Comparison of ENCODE assay signal across 14 cellular contexts in genomic region chr12:480831-481230, GRCh38. TPM values are rescaled to one million over a fixed set of nuclear protein-coding genes. Genes with fewer than 3 reads are reported as not detected.
A peak's percentile ranks its signal among the peaks of the same experiment; 100 is the strongest.
DNase-seq lines count a peak whose midpoint lies in the region; ATAC-seq, FAIRE-seq and TF ChIP-seq lines count a peak whose summit lies in the region.
"Had no signal": no experiment of that assay in that cellular context is flagged by ENCODE, and none has a peak within 500 bp of the region (broad histone marks: within the 10 kb centered on the region; RNA-seq: fewer than 3 reads in every experiment).

No MANE protein-coding gene starts in this region.

- peak; percentile 36 for ATAC-seq in HepG2
- no peak for ATAC-seq in HG03175 (IDR thresholded peaks at IDR 0.05; ENCODE audit: unreplicated experiment)
- no peak for ATAC-seq in GM21576 (IDR thresholded peaks at IDR 0.05; ENCODE audit: unreplicated experiment)

- peak; percentile 44 for DNase-seq in LHCN-M2 (ENCODE audit: low read depth)
- peak; percentile 18 to 75 for DNase-seq in cardiac fibroblast (ENCODE audit: low read depth in 2 of 2)
- no peak for DNase-seq in HepG2 (ENCODE audit: low spot score)
- no peak for DNase-seq in stomach
- no peak for DNase-seq in HFFc6
- DNase-seq in NCI-H2107 (lab: John Stamatoyannopoulos, UW), result no peak
- DNase-seq: GOT3, naive B cell, NCI-H2171 had no signal

- H3K4me2 ChIP-seq in HepG2 (ENCODE audit: low read depth, low read length), result peak overlapping the region; percentile 13
- H3K4me2 ChIP-seq: KMS-11 had no signal

- H3K27ac ChIP-seq in HepG2 (ENCODE audit: extremely low read length, insufficient read depth, low read length) (no peak overlapping the region), stomach (peak overlapping the region; percentile 38 to 65 (median 49))
- H3K27ac ChIP-seq: KMS-11, VCaP had no signal

- no peak for TF ChIP-seq CTCF in cardiac fibroblast (IDR thresholded peaks at IDR 0.05; ENCODE audit: low read depth, low read length)
- TF ChIP-seq CTCF in HepG2 (CRISPR knock-in tag; IDR thresholded peaks at IDR 0.05), result no peak
- no peak for TF ChIP-seq CTCF in stomach (IDR thresholded peaks at IDR 0.05)
- no peak for TF ChIP-seq CTCF in HFFc6 (IDR thresholded peaks at IDR 0.05)

- H3K36me3 Mint-ChIP-seq in HFFc6 (ENCODE audit: low read depth), result no peaks in the 10 kb centered on the region
- H3K36me3 Mint-ChIP-seq: brain, naive B cell had no signal

- no peak for TF ChIP-seq POLR2A in HepG2 (IDR thresholded peaks at IDR 0.05; ENCODE audit: insufficient read depth in 1 of 2, low read depth in 2 of 2, low read length in 2 of 2)
- TF ChIP-seq POLR2A in stomach (IDR thresholded peaks at IDR 0.05), result no peak

- no peaks in the 10 kb centered on the region for H3K36me3 ChIP-seq in HepG2 (replicated peaks in 1 of 2; ENCODE audit: control insufficient read depth in 1 of 2, insufficient read depth in 2 of 2, low read length in 2 of 2)
- no peaks in the 10 kb centered on the region for H3K36me3 ChIP-seq in stomach

- no peak overlapping the region for H2AFZ ChIP-seq in HepG2 (ENCODE audit: low read length)

- no peak overlapping the region for H3K4me3 Mint-ChIP-seq in HFFc6
- H3K4me3 Mint-ChIP-seq: brain, naive B cell had no signal

- H3K4me1 ChIP-seq in HepG2 (ENCODE audit: insufficient read depth, low read length) (peaks cover 14% of the 10 kb centered on the region), stomach (peaks cover 16 to 50% (median 22%) of the 10 kb centered on the region in 4 donors)

- no peaks in the 10 kb centered on the region for H3K27me3 ChIP-seq in HepG2 (ENCODE audit: control insufficient read depth in 1 of 2, insufficient read depth in 2 of 2, low read length in 2 of 2)
- H3K27me3 ChIP-seq in stomach, result no peaks in the 10 kb centered on the region

- no peaks in the 10 kb centered on the region for H4K20me1 ChIP-seq in HepG2 (ENCODE audit: insufficient read depth, low read length)

- TF ChIP-seq EP300 in HepG2 (IDR thresholded peaks at IDR 0.05; ENCODE audit: low read depth in 2 of 2, low read length in 2 of 2) (no peak), HepG2 (CRISPR knock-in tag; IDR thresholded peaks at IDR 0.05; ENCODE audit: borderline replicate concordance) (no peak), stomach (IDR thresholded peaks at IDR 0.05) (no peak)

- no peaks in the 10 kb centered on the region for H3K4me1 Mint-ChIP-seq in HFFc6 (ENCODE audit: low read depth)
- H3K4me1 Mint-ChIP-seq: naive B cell had no signal

- no TSS peak for BruUV-seq in HepG2 (replicated peaks; lab: Mats Ljungman, UMichigan)

- no peak for FAIRE-seq in HepG2 (lab: Jason Lieb, UNC)

- H3K4me3 ChIP-seq in cardiac fibroblast (replicated peaks in 1 of 2; ENCODE audit: low read depth in 2 of 2, low read length in 2 of 2) (no peak overlapping the region), HepG2 (replicated peaks in 1 of 3; ENCODE audit: insufficient read depth in 1 of 3, low read depth in 2 of 3, low read length in 3 of 3) (no peak overlapping the region), stomach (no peak overlapping the region)

- H3K9me3 ChIP-seq in HepG2 (ENCODE audit: low read length), result no peaks in the 10 kb centered on the region
- H3K9me3 ChIP-seq in stomach, result no peaks in the 10 kb centered on the region

- H3K27ac Mint-ChIP-seq in HFFc6, result no peak overlapping the region
- H3K27ac Mint-ChIP-seq: naive B cell had no signal

- no peak overlapping the region for H3K9ac ChIP-seq in HepG2 (ENCODE audit: insufficient read depth, low read depth, low read length)
- H3K9ac ChIP-seq: KMS-11 had no signal

- no peak for TF ChIP-seq RAD21 in HepG2 (CRISPR knock-in tag; IDR thresholded peaks at IDR 0.05)

- WGBS in HepG2 (ENCODE audit: low lambda C conversion rate), result 43% methylated on average over 2 of the region's 4 CpGs
- whole genome bisulfite sequencing in stomach, 5 donors, result 31 to 69% (median 51%) methylated on average over 4 of the region's 4 CpGs

- peaks cover 40% of the 10 kb centered on the region for H3K27me3 Mint-ChIP-seq in HFFc6 (ENCODE audit: insufficient read depth)

- H3K9me3 Mint-ChIP-seq in HFFc6, result no peaks in the 10 kb centered on the region
- H3K9me3 Mint-ChIP-seq: naive B cell had no signal

- CTCF ChIA-PET in HepG2 (lab: Yijun Ruan, JAX; ENCODE audit: low intra/inter-chr PET ratio, low total read pairs), result no interaction called here

- in situ Hi-C loops in HepG2 (cut with HindIII; ENCODE audit: extremely low pct_ligation_motif_present, low pct_unique_long_range_greater_than_20kb), result no loop called here

- POLR2A ChIA-PET in HepG2 (lab: Yijun Ruan, JAX), result no interaction called here

- no peaks in the 10 kb centered on the region for H3K79me2 ChIP-seq in HepG2 (ENCODE audit: insufficient read depth, low read length)

- intact Hi-C loops in HepG2 (cut with micrococcal nuclease; ENCODE audit: unreplicated experiment), result no loop called here
- intact Hi-C loops in stomach (cut with DNase I; ENCODE audit: low total_unique reads), result no loop called here

TF ChIP-seq in HepG2, 621 proteins besides CTCF, POLR2A, EP300 and RAD21 (continues in another document):
- TF ChIP-seq HOMEZ (CRISPR knock-in tag; IDR thresholded peaks at IDR 0.05; ENCODE audit: low read depth), result no peak
- TF ChIP-seq LCORL (IDR thresholded peaks at IDR 0.05), result no peak
- TF ChIP-seq LCORL (CRISPR knock-in tag; IDR thresholded peaks at IDR 0.05), result no peak
- TF ChIP-seq NCOR1 (IDR thresholded peaks at IDR 0.05; ENCODE audit: borderline replicate concordance, low read length), result no peak
- TF ChIP-seq POLR2AphosphoS2 (IDR thresholded peaks at IDR 0.05; ENCODE audit: low read depth, low read length), result no peak
- no peak for TF ChIP-seq ZKSCAN1 (IDR thresholded peaks at IDR 0.05; ENCODE audit: low read length)
- TF ChIP-seq ZNF33B (CRISPR knock-in tag; IDR thresholded peaks at IDR 0.05), result no peak
- TF ChIP-seq FOXA3 (CRISPR knock-in tag; IDR thresholded peaks at IDR 0.05), result no peak
- TF ChIP-seq CAMTA2 (CRISPR knock-in tag; IDR thresholded peaks at IDR 0.05; ENCODE audit: borderline replicate concordance), result no peak
- no peak for TF ChIP-seq ZNF850 (CRISPR knock-in tag; conservative IDR thresholded peaks at IDR 0.05)

RNA-seq across cellular contexts. Expression of gene B4GALNT3, which starts 21.1 kb away (rescaled TPM):
- 0.06 and 0.19 TPM in 2 replicates for total RNA-seq in LHCN-M2 (2014; rRNA removed)
- 0.38 TPM for polyA plus RNA-seq in LHCN-M2 (2012)
- 2.9 and 4.4 TPM in 2 replicates for total RNA-seq in HepG2 (2016; rRNA removed; fragmentation: Illumina TruSeq; extraction: Trizol)
- total RNA-seq in HepG2 (2016; cell fraction: cytosol; rRNA removed; fragmentation: Illumina TruSeq; extraction: Trizol; ENCODE audit: low read depth), result 0.71 TPM in 2 replicates
- total RNA-seq in HepG2 (2016; cell fraction: insoluble cytoplasmic fraction; rRNA removed; fragmentation: Illumina TruSeq; extraction: Trizol), result 1.5 and 4.8 TPM in 2 replicates
- 1.5 and 1.9 TPM in 2 replicates for total RNA-seq in HepG2 (2016; cell fraction: membrane; rRNA removed; fragmentation: Illumina TruSeq; extraction: Trizol)
- 2.9 and 4.5 TPM in 2 replicates for total RNA-seq in HepG2 (2016; cell fraction: nucleus; rRNA removed; fragmentation: Illumina TruSeq; extraction: Trizol)
- 3.2 and 3.3 TPM in 2 replicates for polyA plus RNA-seq in HepG2 (2011; rRNA removed)
- polyA plus RNA-seq in HepG2 (2011; cell fraction: cytosol; rRNA removed), result 1.4 and 1.6 TPM in 2 replicates
- 3.7 and 4.2 TPM in 2 replicates for polyA plus RNA-seq in HepG2 (2011; cell fraction: nucleus; rRNA removed)
- polyA plus RNA-seq in HepG2 (2012), result 1.1 and 1.3 TPM in 2 replicates
- 0.20 and 0.24 TPM in 2 replicates for polyA plus RNA-seq in HepG2 (2016; cell fraction: cytosol; fragmentation: Illumina TruSeq; extraction: Trizol; ENCODE audit: low read depth)
- 2.4 and 3.2 TPM in 2 replicates for polyA plus RNA-seq in HepG2 (2016; cell fraction: insoluble cytoplasmic fraction; fragmentation: Illumina TruSeq; extraction: Trizol; ENCODE audit: low read depth)
- 1.0 and 1.1 TPM in 2 replicates for polyA plus RNA-seq in HepG2 (2016; cell fraction: membrane; fragmentation: Illumina TruSeq; extraction: Trizol; ENCODE audit: low read depth)
- 10.8 TPM in 2 replicates for polyA plus RNA-seq in HepG2 (2016; cell fraction: nucleus; fragmentation: Illumina TruSeq; extraction: Trizol; ENCODE audit: insufficient read depth, low read depth)
- polyA minus RNA-seq in HepG2 (2011; rRNA and poly(A)+ RNA removed; ENCODE audit: low replicate concordance), result 2.2 TPM in 1 of 2 replicates, not detected in the other
- polyA minus RNA-seq in HepG2 (2011; cell fraction: cytosol; rRNA and poly(A)+ RNA removed), result 0.53 and 0.99 TPM in 2 replicates
- polyA minus RNA-seq in HepG2 (2011; cell fraction: nucleus; rRNA and poly(A)+ RNA removed), result 1.2 and 2.9 TPM in 2 replicates
- 100 to 1,000 TPM in 3 of 5 donors, 10 to 100 TPM in 2; 63.2 to 332 (median 246) TPM for total RNA-seq in stomach
- polyA plus RNA-seq in stomach, result 10 to 100 TPM; 20.8 to 42.2 (median 37.7) TPM
- not detected for total RNA-seq in HFFc6 (2021; fragmentation: NEBNext Ultra II Directional; extraction: Animal tissue kit (Norgen Biotek cat#: 25700))

Comparison
In these comparisons a context has a peak if more than half of its experiments do, and no peak if none do; other contexts are left out.
1. DNase-seq: peak in LHCN-M2 (single experiment) and cardiac fibroblast (2 of 2); none in HepG2 (single experiment), stomach (single experiment), HFFc6 (single experiment) and NCI-H2107 (single experiment).
2. RNA of gene B4GALNT3, which starts 21.1 kb away (total RNA-seq): 63.2 to 332 TPM in stomach; 0.71 to 4.8 TPM in HepG2, 0.06 to 0.19 TPM in LHCN-M2 and not detected in HFFc6; every median in the first group is over 10 times any median in the second.